Comparison of ENCODE assay signal across 17 cellular contexts in the genomic region with DNA sequence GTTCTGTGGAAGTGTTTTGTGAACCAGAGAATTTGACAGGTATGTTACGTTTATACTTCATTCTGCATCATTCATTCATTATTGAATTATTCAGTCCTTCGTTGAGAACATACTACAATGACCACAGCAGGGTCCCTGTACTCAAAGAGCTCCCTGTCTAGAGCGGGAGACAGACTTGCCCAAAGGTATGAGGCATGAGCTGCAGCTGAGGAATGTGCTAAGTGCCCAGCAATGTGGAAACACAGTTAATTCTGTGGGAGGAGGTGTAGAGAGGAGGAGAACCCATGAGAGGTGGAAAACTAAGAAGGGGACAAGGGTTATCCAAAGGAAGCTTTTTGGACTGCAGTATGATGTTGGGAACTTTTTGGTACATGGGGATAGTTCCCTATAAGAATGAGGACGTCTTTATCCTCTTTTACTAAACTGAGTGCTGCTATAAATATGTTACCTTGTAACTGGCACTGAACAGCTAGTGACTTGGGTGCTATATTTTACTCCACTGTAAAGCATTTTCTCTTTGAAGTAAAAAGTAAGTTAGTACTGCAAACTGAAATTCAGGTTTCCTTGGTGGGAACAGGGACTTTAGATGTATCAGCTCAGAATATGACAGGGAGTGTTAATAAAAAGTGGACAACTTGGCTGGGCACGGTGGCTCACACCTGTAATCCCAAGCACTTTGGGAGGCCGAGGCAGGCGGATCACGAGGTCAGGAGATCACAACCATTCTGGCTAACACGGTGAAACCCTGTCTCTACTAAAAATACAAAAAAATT. TPM values are rescaled to one million over a fixed set of nuclear protein-coding genes. Genes with fewer than 3 reads are reported as not detected.
DNase-seq lines count a peak whose midpoint lies in the region; ATAC-seq, FAIRE-seq and TF ChIP-seq lines count a peak whose summit lies in the region.
"Had no signal": no experiment of that assay in that cellular context is flagged by ENCODE, and none has a peak within 500 bp of the region (broad histone marks: within the 10 kb centered on the region; RNA-seq: fewer than 3 reads in every experiment).

No MANE protein-coding gene starts in this region.

- FAIRE-seq in A549 (lab: Jason Lieb, UNC): no peak
- FAIRE-seq: H1 had no signal

- intact Hi-C loops in activated B cell treated with CpG ODN at 0.5 μM for 24 hours (cut with micrococcal nuclease) (no loop called here), left lung (cut with DNase I) (no loop called here)

- peaks cover 60% of the 10 kb centered on the region for H3K36me3 Mint-ChIP-seq in activated B cell treated with CpG ODN at 0.5 μM for 24 hours (ENCODE audit: low read depth)

- peak overlapping the region; percentile 94 for H3K4me2 ChIP-seq in A549

- H3K27ac ChIP-seq in A549: peak overlapping the region in 1 of 2 experiments; percentile 96; a peak in 3 of 6 replicates
- no peak overlapping the region for H3K27ac ChIP-seq in left lung

- H3K4me1 Mint-ChIP-seq in activated B cell treated with CpG ODN at 0.5 μM for 24 hours: peaks cover 86% of the 10 kb centered on the region

- H3K27me3 ChIP-seq in left lung: peaks cover 0 to 14% of the 10 kb centered on the region in 2 donors
- H3K27me3 ChIP-seq: right atrium auricular region had no signal

- no peaks in the 10 kb centered on the region for H3K36me3 ChIP-seq in left lung

- TF ChIP-seq EP300 in A549 (IDR thresholded peaks at IDR 0.05): no peak

- DNase-seq in A549 (ENCODE audit: low read depth in 1 of 2, low spot score in 1 of 2) (no peak), ELF-1 (ENCODE audit: low read depth, low spot score) (peak; percentile 52), activated B cell treated with CpG ODN at 0.5 μM for 24 hours (no peak), left lung (no peak), mucosa of gallbladder (ENCODE audit: low spot score) (no peak), middle frontal gyrus (ENCODE audit: extremely low spot score, low spot score) (no peak), NCI-H510A (lab: John Stamatoyannopoulos, UW) (no peak)
- DNase-seq: activated CD4-positive, alpha-beta T cell treated with anti-CD3 and anti-CD28 coated beads, Interleukin-2, amount 50 U/mL, for 4 hours; amygdala; NCI-H226; NK-92 treated with Interleukin-12 subunit alpha and Interleukin-12 subunit beta, amount 100 ng/mL, for 24 hours; SHP77; stimulated activated CD4-positive, alpha-beta T cell treated with anti-CD3 and anti-CD28 coated beads, Interleukin-1b, Interleukin-23, amount 100 ng/mL, for 48 hours; T1000 had no signal

- no peaks in the 10 kb centered on the region for H3K9me3 ChIP-seq in A549
- no peaks in the 10 kb centered on the region for H3K9me3 ChIP-seq in left lung
- H3K9me3 ChIP-seq: right atrium auricular region had no signal

- H3K27ac Mint-ChIP-seq in activated B cell treated with CpG ODN at 0.5 μM for 24 hours: peak overlapping the region; percentile 59

- POLR2A ChIA-PET in A549 (lab: Yijun Ruan, JAX) (interaction anchor here (0.8 to 2.2 kb wide), 6 partner anchors 21 to 57 kb away, joined by 3 to 5 read pairs (median 4); no protein-coding TSS in a partner anchor), activated B cell treated with CpG ODN at 0.5 μM for 24 hours (lab: Charles Lee) (interaction anchor here (1.4 to 36.9 kb wide), 4 partner anchors 10 to 43 kb away, joined by 4 to 1703 read pairs (median 256); no protein-coding TSS in a partner anchor)

- TF ChIP-seq RAD21 in A549 (conservative IDR thresholded peaks at IDR 0.05 in 1 of 2, IDR thresholded peaks at IDR 0.05 in 1 of 2): no peak

- H3K4me3 ChIP-seq in A549: 0 out of 3 replicates have a peak overlapping the region, but pooled peaks have one; percentile 11
- H3K4me3 ChIP-seq in left lung: no peak overlapping the region
- H3K4me3 ChIP-seq: right atrium auricular region had no signal

- CTCF ChIA-PET in A549 (lab: Yijun Ruan, JAX): interaction anchor here (0.6 to 8.0 kb wide), 21 partner anchors 9 to 362 kb away, joined by 3 to 66 read pairs (median 4); no protein-coding TSS in a partner anchor
- CTCF ChIA-PET in activated B cell treated with CpG ODN at 0.5 μM for 24 hours (lab: Charles Lee): interaction anchor here (1.5 to 7.8 kb wide), 2 partner anchors 9 to 11 kb away, joined by 3 to 63 read pairs; no protein-coding TSS in a partner anchor

- 74% methylated on average over 9 of the region's 9 CpGs for WGBS in A549 (ENCODE audit: missing lambda C conversion rate)

- TF ChIP-seq POLR2A in A549 (IDR thresholded peaks at IDR 0.05; ENCODE audit: low read length): no peak

- H3K4me3 Mint-ChIP-seq in activated B cell treated with CpG ODN at 0.5 μM for 24 hours: no peak overlapping the region

- no peak for ATAC-seq in A549
- no peak for ATAC-seq in activated B cell treated with CpG ODN at 0.5 μM for 24 hours (ENCODE audit: low read depth)
- peak; percentile 11 for ATAC-seq in left lung
- no peak for ATAC-seq in HG03196 (IDR thresholded peaks at IDR 0.05; ENCODE audit: unreplicated experiment)

- peaks cover 76% of the 10 kb centered on the region for H3K4me1 ChIP-seq in A549
- H3K4me1 ChIP-seq in left lung: peaks cover 41 to 75% of the 10 kb centered on the region in 2 donors

- H3K9me3 Mint-ChIP-seq in activated B cell treated with CpG ODN at 0.5 μM for 24 hours: no peaks in the 10 kb centered on the region

- H3K27me3 Mint-ChIP-seq in activated B cell treated with CpG ODN at 0.5 μM for 24 hours: no peaks in the 10 kb centered on the region

- TF ChIP-seq CTCF in A549 (IDR thresholded peaks at IDR 0.05) (no peak), activated B cell treated with CpG ODN at 0.5 μM for 24 hours (IDR thresholded peaks at IDR 0.05) (no peak), left lung (IDR thresholded peaks at IDR 0.05) (no peak)

TF ChIP-seq in A549, 52 proteins besides CTCF, POLR2A, EP300 and RAD21:
- TF ChIP-seq HOXA7 (CRISPR knock-in tag; IDR thresholded peaks at IDR 0.05): peak; percentile 77
- TF ChIP-seq ZSCAN20 (CRISPR knock-in tag; IDR thresholded peaks at IDR 0.05): no peak
- no peak for TF ChIP-seq CBX8 (IDR thresholded peaks at IDR 0.05)
- no peak for TF ChIP-seq MAFK (IDR thresholded peaks at IDR 0.05; ENCODE audit: partially characterized antibody)
- no peak for TF ChIP-seq RNF2 (IDR thresholded peaks at IDR 0.05; ENCODE audit: borderline replicate concordance, low read depth)
- peak; percentile 54; the same call in 1 of the 2 replicates for TF ChIP-seq FOSB (CRISPR knock-in tag; IDR thresholded peaks at IDR 0.05)
- TF ChIP-seq KDM1A (IDR thresholded peaks at IDR 0.05; ENCODE audit: low read depth): no peak
TF ChIP-seq in A549: peak in this region for 2.

RNA-seq across cellular contexts. Expression of a gene that starts 5.7 kb away (rescaled TPM):
- polyA plus RNA-seq in A549 (2011; rRNA removed) (77.2 and 101 TPM in 2 replicates), A549 (2017; fragmentation: RNase III; extraction: RNeasy Plus Mini Kit Qiagen cat#74134 plus additional on column Dnase treatment) (74.6 to 106 TPM (median 93.4 TPM) in 3 replicates)
- polyA plus RNA-seq in A549 (2012; cell fraction: cytosol; rRNA removed): 116 and 161 TPM in 2 replicates
- 256 and 267 TPM in 2 replicates for polyA plus RNA-seq in A549 (2012; cell fraction: nucleus; rRNA removed)
- polyA minus RNA-seq in A549 (2011; rRNA and poly(A)+ RNA removed): 138 and 158 TPM in 2 replicates
- total RNA-seq in activated B cell treated with CpG ODN at 0.5 μM for 24 hours (85.9 and 118 TPM in 2 replicates), left lung (10 to 100 TPM; 30.9 to 33.1 TPM), mucosa of gallbladder (59.0 TPM)
